In genomic region chr3:2661078-2661477, GRCh38 we compare ENCODE assay signal across 30 cellular contexts.
"Had no signal": no experiment of that assay in that cellular context is flagged by ENCODE, and none has a peak within 500 bp of the region (broad histone marks: within the 10 kb centered on the region; RNA-seq: fewer than 3 reads in every experiment).

No MANE protein-coding gene starts in this region.

- H3K36me3 ChIP-seq: colonic mucosa, gastroesophageal sphincter, lower lobe of right lung, neutrophil, ovary, right lobe of liver, transverse colon had no signal

- H3K27ac ChIP-seq: colonic mucosa, dorsolateral prefrontal cortex, gastroesophageal sphincter, lower lobe of right lung, neutrophil, ovary, right lobe of liver, testis, transverse colon, VCaP had no signal

- H3K9me3 ChIP-seq: colonic mucosa, gastroesophageal sphincter, lower lobe of right lung, neutrophil, ovary, right lobe of liver, testis, transverse colon had no signal

- H3K4me3 ChIP-seq: colonic mucosa, dorsolateral prefrontal cortex, gastroesophageal sphincter, lower lobe of right lung, ovary, right lobe of liver, testis, transverse colon had no signal

- DNase-seq: activated CD4-positive, alpha-beta memory T cell treated with anti-CD3 and anti-CD28 coated beads, Interleukin-2, amount 10 ng/mL, durations not matched to agents 7 days and 5 days; activated CD4-positive, alpha-beta T cell treated with anti-CD3 and anti-CD28 coated beads for 48 hours; activated CD8-positive, alpha-beta memory T cell treated with anti-CD3 and anti-CD28 coated beads, Interleukin-2, amount 50 U/mL, for 48 hours; activated gamma-delta T cell treated with Interleukin-2 at 50 U/mL for 16 hours; activated T-cell treated with anti-CD3 and anti-CD28 coated beads, Interleukin-2, amount 50 U/mL, for 4 hours; anterior cingulate cortex; colonic mucosa; dorsolateral prefrontal cortex; effector memory CD4-positive, alpha-beta T cell; erythroblast; head of caudate nucleus; hypothalamus; immature natural killer cell; kidney; lower lobe of right lung; mesendoderm; nephron progenitor cell; ovary; right lobe of liver; stimulated activated CD4-positive, alpha-beta T cell treated with anti-CD3 and anti-CD28 coated beads, Interleukin-12 subunit alpha, Interleukin-12 subunit beta, amount 100 ng/mL, for 4 hours; stimulated activated CD4-positive, alpha-beta T cell treated with anti-CD3 and anti-CD28 coated beads, Interleukin-4, amount 100 ng/mL, for 1 hour; stimulated activated naive CD8-positive, alpha-beta T cell treated with anti-CD3 and anti-CD28 coated beads, Interleukin-15, Interleukin-2, amounts not matched to agents 100 U/mL and 50 U/mL, for 24 hours; testis; transverse colon had no signal

- H3K27me3 ChIP-seq: colonic mucosa, dorsolateral prefrontal cortex, gastroesophageal sphincter, neutrophil, ovary, right lobe of liver, testis, transverse colon had no signal

- ATAC-seq: activated naive CD4-positive, alpha-beta T cell treated with anti-CD3 and anti-CD28 coated beads, Interleukin-2, amount 50 U/mL, for 72 hours; activated T-cell treated with anti-CD3 and anti-CD28 coated beads, Interleukin-2, amount 50 U/mL, for 4 hours; activated T-helper 17 cell treated with anti-CD3 and anti-CD28 coated beads, Interleukin-2, amount 50 U/mL, for 72 hours; gastroesophageal sphincter; left lobe of liver; lower lobe of right lung; right lobe of liver; stimulated activated naive CD8-positive, alpha-beta T cell treated with anti-CD3 and anti-CD28 coated beads, Interleukin-15, Interleukin-2, amounts not matched to agents 100 U/mL and 50 U/mL, for 24 hours had no signal

- H3K4me1 ChIP-seq: colonic mucosa, gastroesophageal sphincter, lower lobe of right lung, right lobe of liver, testis, transverse colon had no signal
